8 cellular contexts compared by ENCODE assay signal in the genomic region with DNA sequence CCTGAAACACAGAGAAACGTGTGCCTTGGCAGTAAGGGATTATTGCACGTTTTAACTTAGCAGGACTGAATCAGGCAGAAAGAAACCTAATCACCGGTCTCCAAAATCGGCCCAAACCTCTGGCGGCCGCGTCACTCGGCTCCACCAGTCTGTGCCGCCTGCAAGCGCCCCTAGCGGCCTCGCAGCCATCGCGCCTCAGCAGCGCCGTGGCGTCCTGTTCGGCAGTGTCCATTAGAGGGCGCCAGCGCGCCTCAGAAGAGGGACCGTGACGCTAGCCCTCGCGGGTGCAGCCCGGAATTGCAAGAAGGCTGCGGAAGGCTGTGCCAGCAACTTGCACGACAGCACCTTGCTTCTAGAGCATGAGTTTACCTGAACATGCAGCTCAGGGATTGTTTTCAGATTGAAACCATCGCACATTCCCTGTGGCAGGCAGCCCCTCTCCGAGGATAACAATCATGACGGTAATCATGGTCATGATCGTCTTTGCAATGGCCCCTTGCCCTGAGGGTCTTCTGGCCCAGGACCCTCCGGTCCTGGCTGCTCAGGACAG.
DNase-seq lines count a peak whose midpoint lies in the region; ATAC-seq and TF ChIP-seq lines count a peak whose summit lies in the region.

No MANE protein-coding gene starts in this region.

- TF ChIP-seq POLR2A in esophagus squamous epithelium (IDR thresholded peaks at IDR 0.05) = peak in 1 of 4 donors; percentile 17

- H3K9ac ChIP-seq in KMS-11 = no peak overlapping the region

- H3K4me3 Mint-ChIP-seq in activated T-cell treated with anti-CD3 and anti-CD28 coated beads, Interleukin-2, amount 50 U/mL, for 72 hours = peak overlapping the region; percentile 90 to 94

- H3K9me3 Mint-ChIP-seq in activated T-cell treated with anti-CD3 and anti-CD28 coated beads, Interleukin-2, amount 50 U/mL, for 72 hours = no peaks in the 10 kb centered on the region

- WGBS in esophagus squamous epithelium, 2 donors = 6 to 9% methylated on average over 10 to 14 of the region's 33 CpGs

- DNase-seq in DMS79 treated with DMSO at 0.1 percent for 48 hours (lab: John Stamatoyannopoulos, UW) (peak; percentile 91), esophagus squamous epithelium (lab: John Stamatoyannopoulos, UW) (peak; percentile 67)
- DNase-seq in activated T-cell treated with anti-CD3 and anti-CD28 coated beads, Interleukin-2, amount 50 U/mL, for 72 hours = peak; percentile 97 to 99
- DNase-seq in stimulated activated CD8-positive, alpha-beta memory T cell treated with anti-CD3 and anti-CD28 coated beads, Interleukin-7, amount 100 ng/mL, for 1 hour (ENCODE audit: low read depth in 2 of 2) = peak; percentile 95 to 97

- no peaks in the 10 kb centered on the region for H3K79me2 ChIP-seq in KMS-11 (ENCODE audit: insufficient read depth, low read depth)

- no peaks in the 10 kb centered on the region for H3K36me3 Mint-ChIP-seq in activated T-cell treated with anti-CD3 and anti-CD28 coated beads, Interleukin-2, amount 50 U/mL, for 72 hours (ENCODE audit: insufficient read depth in 2 of 2)

- TF ChIP-seq CTCF in KMS-11 (conservative IDR thresholded peaks at IDR 0.05; ENCODE audit: low read depth, low read length) (peak; percentile 97), esophagus squamous epithelium (IDR thresholded peaks at IDR 0.05) (peak; percentile 99 to 100 (median 100))

- no peaks in the 10 kb centered on the region for H3K27me3 ChIP-seq in KMS-11 (ENCODE audit: insufficient read depth, low read depth)
- H3K27me3 ChIP-seq in esophagus squamous epithelium = no peaks in the 10 kb centered on the region
- no peaks in the 10 kb centered on the region for H3K27me3 ChIP-seq in muscle layer of duodenum (ENCODE audit: low read depth, low read length)

- H3K27ac ChIP-seq in KMS-11 (no peak overlapping the region), esophagus squamous epithelium (peak overlapping the region; percentile 73 to 90 (median 88)), muscle layer of duodenum (ENCODE audit: low read length) (no peak overlapping the region)

- H3K27me3 Mint-ChIP-seq in activated T-cell treated with anti-CD3 and anti-CD28 coated beads, Interleukin-2, amount 50 U/mL, for 72 hours (ENCODE audit: low read depth) = no peaks in the 10 kb centered on the region

- H3K27ac Mint-ChIP-seq in activated T-cell treated with anti-CD3 and anti-CD28 coated beads, Interleukin-2, amount 50 U/mL, for 72 hours = peak overlapping the region; percentile 9

- peak; percentile 99 for ATAC-seq in GM21825 (IDR thresholded peaks at IDR 0.05; ENCODE audit: unreplicated experiment)
- peak; percentile 98 to 99 for ATAC-seq in activated T-cell treated with anti-CD3 and anti-CD28 coated beads, Interleukin-2, amount 50 U/mL, for 72 hours (replicated peaks in 1 of 2)

- no peaks in the 10 kb centered on the region for H3K4me1 ChIP-seq in KMS-11 (ENCODE audit: low read depth, poor library complexity, severe bottlenecking)
- peaks cover 4 to 30% (median 10%) of the 10 kb centered on the region in 3 donors for H3K4me1 ChIP-seq in esophagus squamous epithelium
- peaks cover 0 to 7% of the 10 kb centered on the region in 2 donors for H3K4me1 ChIP-seq in muscle layer of duodenum (ENCODE audit: control insufficient read depth in 1 of 2, insufficient read depth in 2 of 2, low read length in 2 of 2)

- H4K20me1 ChIP-seq in KMS-11 (ENCODE audit: insufficient read depth) = no peaks in the 10 kb centered on the region

- peak overlapping the region; percentile 90 for H2AFZ ChIP-seq in KMS-11 (ENCODE audit: low read depth)

- H3K36me3 ChIP-seq in KMS-11 (ENCODE audit: insufficient read depth) = no peaks in the 10 kb centered on the region
- H3K36me3 ChIP-seq in esophagus squamous epithelium = no peaks in the 10 kb centered on the region
- H3K36me3 ChIP-seq in muscle layer of duodenum (ENCODE audit: control insufficient read depth in 1 of 2, insufficient read depth in 2 of 2, low read length in 2 of 2) = no peaks in the 10 kb centered on the region

- H3K4me2 ChIP-seq in KMS-11 = peak overlapping the region; percentile 54; the same call in 1 of the 2 replicates

- no peaks in the 10 kb centered on the region for H3K9me3 ChIP-seq in esophagus squamous epithelium
- no peaks in the 10 kb centered on the region for H3K9me3 ChIP-seq in muscle layer of duodenum (ENCODE audit: control insufficient read depth in 1 of 2, low read length in 2 of 2)

- H3K4me3 ChIP-seq in KMS-11 (IDR thresholded peaks at IDR 0.05; ENCODE audit: insufficient read depth, low read depth, low read length) = no peak overlapping the region
- H3K4me3 ChIP-seq in esophagus squamous epithelium = peak overlapping the region; percentile 32 to 73 (median 59)
- H3K4me3 ChIP-seq in muscle layer of duodenum (ENCODE audit: low read depth in 1 of 2, low read length in 2 of 2) = peak overlapping the region; percentile 70 to 76

- intact Hi-C loops in esophagus squamous epithelium (cut with DNase I) = loop anchor here (5.0 kb wide), 1 partner anchor 236 kb away; a partner anchor contains a TSS

- H3K4me1 Mint-ChIP-seq in activated T-cell treated with anti-CD3 and anti-CD28 coated beads, Interleukin-2, amount 50 U/mL, for 72 hours (ENCODE audit: low read depth) = peaks cover 30% of the 10 kb centered on the region

TF ChIP-seq in PFSK-1, 5 proteins besides CTCF, POLR2A, EP300 and RAD21:
- peak; percentile 94 for TF ChIP-seq FOXP2 (optimal IDR thresholded peaks at IDR 0.05; ENCODE audit: borderline replicate concordance, extremely low read depth, extremely low read length, insufficient read depth)
- TF ChIP-seq SIN3A (IDR thresholded peaks at IDR 0.05; ENCODE audit: borderline replicate concordance, insufficient read depth, low read length) = no peak

Comparison
In these comparisons a context has a peak if more than half of its experiments do, and no peak if none do; other contexts are left out.
1. H3K27ac ChIP-seq: peak in esophagus squamous epithelium (4 of 4); none in KMS-11 (single experiment) and muscle layer of duodenum (single experiment).
2. Peak in every context shown above with its lines, with median percentiles within 50 percentile points of each other: DNase-seq.